ENCODE assay signal across 1 cellular context in the genomic region with DNA sequence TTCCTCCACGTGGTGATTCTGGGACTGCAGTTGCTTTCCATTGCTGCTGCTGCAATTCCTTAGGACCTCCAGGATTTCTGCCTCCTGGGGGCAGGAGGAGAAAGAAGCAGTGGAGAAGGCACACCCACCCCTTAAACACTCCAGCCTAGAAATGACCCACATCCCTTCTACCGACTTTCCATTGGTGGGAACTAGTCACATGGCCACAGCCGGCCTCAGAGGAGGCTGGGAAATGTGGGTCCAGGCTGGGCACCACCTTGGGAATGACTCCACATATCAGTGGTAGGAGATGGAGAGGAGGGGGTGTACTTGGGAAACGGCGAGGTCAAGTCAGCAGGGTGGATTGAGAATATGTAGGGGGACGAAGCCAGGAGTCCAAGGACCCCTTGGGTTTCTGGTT.
A peak's percentile ranks its signal among the peaks of the same experiment; 100 is the strongest.
TF ChIP-seq lines count a peak whose summit lies in the region.

No MANE protein-coding gene starts in this region.

TF ChIP-seq in K562, 482 proteins besides CTCF, POLR2A, EP300 and RAD21 (continued from another document):
- TF ChIP-seq, protein P1, sequence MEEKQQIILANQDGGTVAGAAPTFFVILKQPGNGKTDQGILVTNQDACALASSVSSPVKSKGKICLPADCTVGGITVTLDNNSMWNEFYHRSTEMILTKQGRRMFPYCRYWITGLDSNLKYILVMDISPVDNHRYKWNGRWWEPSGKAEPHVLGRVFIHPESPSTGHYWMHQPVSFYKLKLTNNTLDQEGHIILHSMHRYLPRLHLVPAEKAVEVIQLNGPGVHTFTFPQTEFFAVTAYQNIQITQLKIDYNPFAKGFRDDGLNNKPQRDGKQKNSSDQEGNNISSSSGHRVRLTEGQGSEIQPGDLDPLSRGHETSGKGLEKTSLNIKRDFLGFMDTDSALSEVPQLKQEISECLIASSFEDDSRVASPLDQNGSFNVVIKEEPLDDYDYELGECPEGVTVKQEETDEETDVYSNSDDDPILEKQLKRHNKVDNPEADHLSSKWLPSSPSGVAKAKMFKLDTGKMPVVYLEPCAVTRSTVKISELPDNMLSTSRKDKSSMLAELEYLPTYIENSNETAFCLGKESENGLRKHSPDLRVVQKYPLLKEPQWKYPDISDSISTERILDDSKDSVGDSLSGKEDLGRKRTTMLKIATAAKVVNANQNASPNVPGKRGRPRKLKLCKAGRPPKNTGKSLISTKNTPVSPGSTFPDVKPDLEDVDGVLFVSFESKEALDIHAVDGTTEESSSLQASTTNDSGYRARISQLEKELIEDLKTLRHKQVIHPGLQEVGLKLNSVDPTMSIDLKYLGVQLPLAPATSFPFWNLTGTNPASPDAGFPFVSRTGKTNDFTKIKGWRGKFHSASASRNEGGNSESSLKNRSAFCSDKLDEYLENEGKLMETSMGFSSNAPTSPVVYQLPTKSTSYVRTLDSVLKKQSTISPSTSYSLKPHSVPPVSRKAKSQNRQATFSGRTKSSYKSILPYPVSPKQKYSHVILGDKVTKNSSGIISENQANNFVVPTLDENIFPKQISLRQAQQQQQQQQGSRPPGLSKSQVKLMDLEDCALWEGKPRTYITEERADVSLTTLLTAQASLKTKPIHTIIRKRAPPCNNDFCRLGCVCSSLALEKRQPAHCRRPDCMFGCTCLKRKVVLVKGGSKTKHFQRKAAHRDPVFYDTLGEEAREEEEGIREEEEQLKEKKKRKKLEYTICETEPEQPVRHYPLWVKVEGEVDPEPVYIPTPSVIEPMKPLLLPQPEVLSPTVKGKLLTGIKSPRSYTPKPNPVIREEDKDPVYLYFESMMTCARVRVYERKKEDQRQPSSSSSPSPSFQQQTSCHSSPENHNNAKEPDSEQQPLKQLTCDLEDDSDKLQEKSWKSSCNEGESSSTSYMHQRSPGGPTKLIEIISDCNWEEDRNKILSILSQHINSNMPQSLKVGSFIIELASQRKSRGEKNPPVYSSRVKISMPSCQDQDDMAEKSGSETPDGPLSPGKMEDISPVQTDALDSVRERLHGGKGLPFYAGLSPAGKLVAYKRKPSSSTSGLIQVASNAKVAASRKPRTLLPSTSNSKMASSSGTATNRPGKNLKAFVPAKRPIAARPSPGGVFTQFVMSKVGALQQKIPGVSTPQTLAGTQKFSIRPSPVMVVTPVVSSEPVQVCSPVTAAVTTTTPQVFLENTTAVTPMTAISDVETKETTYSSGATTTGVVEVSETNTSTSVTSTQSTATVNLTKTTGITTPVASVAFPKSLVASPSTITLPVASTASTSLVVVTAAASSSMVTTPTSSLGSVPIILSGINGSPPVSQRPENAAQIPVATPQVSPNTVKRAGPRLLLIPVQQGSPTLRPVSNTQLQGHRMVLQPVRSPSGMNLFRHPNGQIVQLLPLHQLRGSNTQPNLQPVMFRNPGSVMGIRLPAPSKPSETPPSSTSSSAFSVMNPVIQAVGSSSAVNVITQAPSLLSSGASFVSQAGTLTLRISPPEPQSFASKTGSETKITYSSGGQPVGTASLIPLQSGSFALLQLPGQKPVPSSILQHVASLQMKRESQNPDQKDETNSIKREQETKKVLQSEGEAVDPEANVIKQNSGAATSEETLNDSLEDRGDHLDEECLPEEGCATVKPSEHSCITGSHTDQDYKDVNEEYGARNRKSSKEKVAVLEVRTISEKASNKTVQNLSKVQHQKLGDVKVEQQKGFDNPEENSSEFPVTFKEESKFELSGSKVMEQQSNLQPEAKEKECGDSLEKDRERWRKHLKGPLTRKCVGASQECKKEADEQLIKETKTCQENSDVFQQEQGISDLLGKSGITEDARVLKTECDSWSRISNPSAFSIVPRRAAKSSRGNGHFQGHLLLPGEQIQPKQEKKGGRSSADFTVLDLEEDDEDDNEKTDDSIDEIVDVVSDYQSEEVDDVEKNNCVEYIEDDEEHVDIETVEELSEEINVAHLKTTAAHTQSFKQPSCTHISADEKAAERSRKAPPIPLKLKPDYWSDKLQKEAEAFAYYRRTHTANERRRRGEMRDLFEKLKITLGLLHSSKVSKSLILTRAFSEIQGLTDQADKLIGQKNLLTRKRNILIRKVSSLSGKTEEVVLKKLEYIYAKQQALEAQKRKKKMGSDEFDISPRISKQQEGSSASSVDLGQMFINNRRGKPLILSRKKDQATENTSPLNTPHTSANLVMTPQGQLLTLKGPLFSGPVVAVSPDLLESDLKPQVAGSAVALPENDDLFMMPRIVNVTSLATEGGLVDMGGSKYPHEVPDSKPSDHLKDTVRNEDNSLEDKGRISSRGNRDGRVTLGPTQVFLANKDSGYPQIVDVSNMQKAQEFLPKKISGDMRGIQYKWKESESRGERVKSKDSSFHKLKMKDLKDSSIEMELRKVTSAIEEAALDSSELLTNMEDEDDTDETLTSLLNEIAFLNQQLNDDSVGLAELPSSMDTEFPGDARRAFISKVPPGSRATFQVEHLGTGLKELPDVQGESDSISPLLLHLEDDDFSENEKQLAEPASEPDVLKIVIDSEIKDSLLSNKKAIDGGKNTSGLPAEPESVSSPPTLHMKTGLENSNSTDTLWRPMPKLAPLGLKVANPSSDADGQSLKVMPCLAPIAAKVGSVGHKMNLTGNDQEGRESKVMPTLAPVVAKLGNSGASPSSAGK (IDR thresholded peaks at IDR 0.05), result 0 out of 2 replicates have a peak, but pooled peaks have one; percentile 7
- TF ChIP-seq ETV1 (tag; conservative IDR thresholded peaks at IDR 0.05; ENCODE audit: low read depth), result no peak
- TF ChIP-seq, protein P2, sequence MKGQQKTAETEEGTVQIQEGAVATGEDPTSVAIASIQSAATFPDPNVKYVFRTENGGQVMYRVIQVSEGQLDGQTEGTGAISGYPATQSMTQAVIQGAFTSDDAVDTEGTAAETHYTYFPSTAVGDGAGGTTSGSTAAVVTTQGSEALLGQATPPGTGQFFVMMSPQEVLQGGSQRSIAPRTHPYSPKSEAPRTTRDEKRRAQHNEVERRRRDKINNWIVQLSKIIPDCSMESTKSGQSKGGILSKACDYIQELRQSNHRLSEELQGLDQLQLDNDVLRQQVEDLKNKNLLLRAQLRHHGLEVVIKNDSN (CRISPR knock-in tag; IDR thresholded peaks at IDR 0.05), result peak; percentile 61
TF ChIP-seq in K562: peak in this region for 5.
